Comparison of ENCODE assay signal across 1 cellular context in genomic region chr14:49861923-49862673, GRCh38.
TF ChIP-seq lines count a peak whose summit lies in the region.

No MANE protein-coding gene starts in this region.

TF ChIP-seq in K562, 482 proteins besides CTCF, POLR2A, EP300 and RAD21 (continued from another document and continues in another):
- TF ChIP-seq SFPQ (IDR thresholded peaks at IDR 0.05; ENCODE audit: low read depth, low read length), result no peak
- TF ChIP-seq PRDM10 (IDR thresholded peaks at IDR 0.05; ENCODE audit: partially characterized antibody), result peak; percentile 13
- TF ChIP-seq POLR2B (IDR thresholded peaks at IDR 0.05; ENCODE audit: low read depth, partially characterized antibody), result peak; percentile 45
- no peak for TF ChIP-seq ZNF316 (IDR thresholded peaks at IDR 0.05)
- 0 out of 2 replicates have a peak, but pooled peaks have one; percentile 62 for TF ChIP-seq XRCC3 (IDR thresholded peaks at IDR 0.05)
- no peak for TF ChIP-seq HBP1 (CRISPR knock-in tag; IDR thresholded peaks at IDR 0.05)
- peak; percentile 7 for TF ChIP-seq HDAC3 (IDR thresholded peaks at IDR 0.05; ENCODE audit: borderline replicate concordance, partially characterized antibody)
- peak; percentile 45; the same call in 1 of the 2 replicates for TF ChIP-seq PYGO2 (tag; IDR thresholded peaks at IDR 0.05)
- TF ChIP-seq MCM7 (IDR thresholded peaks at IDR 0.05), result 0 out of 4 replicates have a peak, but pooled peaks of 1 of the 2 experiments have one; percentile 36
- no peak for TF ChIP-seq ZBTB17 (CRISPR knock-in tag; IDR thresholded peaks at IDR 0.05)
- no peak for TF ChIP-seq CREM (IDR thresholded peaks at IDR 0.05; ENCODE audit: low read depth)
- TF ChIP-seq FOXM1 (IDR thresholded peaks at IDR 0.05; ENCODE audit: low read depth), result 0 out of 2 replicates have a peak, but pooled peaks have one; percentile 6
- no peak for TF ChIP-seq FOXM1 (CRISPR knock-in tag; IDR thresholded peaks at IDR 0.05; ENCODE audit: low read depth)
- no peak for TF ChIP-seq PTBP1 (IDR thresholded peaks at IDR 0.05; ENCODE audit: low read depth, low read length)
- TF ChIP-seq ZNF655 (CRISPR knock-in tag; IDR thresholded peaks at IDR 0.05), result no peak
- TF ChIP-seq TEAD4 (IDR thresholded peaks at IDR 0.05; ENCODE audit: low read length), result peak; percentile 30; the same call in 1 of the 2 replicates
- no peak for TF ChIP-seq TEAD4 (CRISPR knock-in tag; IDR thresholded peaks at IDR 0.05; ENCODE audit: borderline replicate concordance)
- no peak for TF ChIP-seq POLR2G (IDR thresholded peaks at IDR 0.05; ENCODE audit: low read depth, low read length)
- TF ChIP-seq CREB3L1 (IDR thresholded peaks at IDR 0.05; ENCODE audit: borderline replicate concordance, low read depth), result no peak; the same call in 1 of the 2 replicates
- TF ChIP-seq ZNF197 (CRISPR knock-in tag; IDR thresholded peaks at IDR 0.05; ENCODE audit: low read depth), result no peak
- TF ChIP-seq MAFK (IDR thresholded peaks at IDR 0.05; ENCODE audit: low read length), result no peak
- no peak for TF ChIP-seq KAT8 (IDR thresholded peaks at IDR 0.05; ENCODE audit: low read depth)
- TF ChIP-seq ZSCAN29 (IDR thresholded peaks at IDR 0.05), result no peak
- TF ChIP-seq E2F6 (IDR thresholded peaks at IDR 0.05; ENCODE audit: borderline replicate concordance in 1 of 2, extremely low read depth in 1 of 2, insufficient read depth in 1 of 2, insufficient read length in 1 of 2, low read depth in 1 of 2, low read length in 1 of 2, poor library complexity in 1 of 2, severe bottlenecking in 1 of 2), result peak in 1 of 2 experiments; percentile 1
- TF ChIP-seq SIN3A (IDR thresholded peaks at IDR 0.05; ENCODE audit: borderline replicate concordance in 2 of 2, control insufficient read depth in 1 of 2, low read depth in 2 of 2, low read length in 2 of 2), result peak in 1 of 2 experiments; percentile 12; a peak in 1 of 4 replicates
- TF ChIP-seq ADNP (tag; IDR thresholded peaks at IDR 0.05), result peak; percentile 96
- TF ChIP-seq KAT2B (IDR thresholded peaks at IDR 0.05; ENCODE audit: low read depth, low read length), result no peak
- TF ChIP-seq TBL1XR1 (IDR thresholded peaks at IDR 0.05; ENCODE audit: low read length in 2 of 2), result peak in 1 of 2 experiments; percentile 45; a peak in 1 of 4 replicates
- no peak for TF ChIP-seq HSF4 (CRISPR knock-in tag; IDR thresholded peaks at IDR 0.05; ENCODE audit: borderline replicate concordance)
- peak; percentile 87 for TF ChIP-seq TAF7 (tag; IDR thresholded peaks at IDR 0.05)
- TF ChIP-seq ZBTB11 (CRISPR knock-in tag; IDR thresholded peaks at IDR 0.05), result no peak
- TF ChIP-seq FOXK1 (CRISPR knock-in tag; IDR thresholded peaks at IDR 0.05; ENCODE audit: borderline replicate concordance), result no peak
- 0 out of 2 replicates have a peak, but pooled peaks have one; percentile 59 for TF ChIP-seq ZNF511 (CRISPR knock-in tag; IDR thresholded peaks at IDR 0.05)
- TF ChIP-seq ZNF263 (CRISPR knock-in tag; IDR thresholded peaks at IDR 0.05; ENCODE audit: borderline replicate concordance), result peak; percentile 50; the same call in 1 of the 2 replicates
- peak; percentile 52 for TF ChIP-seq FOSL1 (tag; conservative IDR thresholded peaks at IDR 0.05)
- TF ChIP-seq KDM5B (IDR thresholded peaks at IDR 0.05; ENCODE audit: insufficient replicate concordance, low read depth, low read length), result no peak
- no peak for TF ChIP-seq NCOA6 (IDR thresholded peaks at IDR 0.05)
- TF ChIP-seq ARID4B (CRISPR knock-in tag; IDR thresholded peaks at IDR 0.05), result 0 out of 2 replicates have a peak, but pooled peaks have one; percentile 49
- TF ChIP-seq NUFIP1 (IDR thresholded peaks at IDR 0.05; ENCODE audit: partially characterized antibody), result peak; percentile 78
- 0 out of 2 replicates have a peak, but pooled peaks have one; percentile 8 for TF ChIP-seq ARID2 (IDR thresholded peaks at IDR 0.05)
- TF ChIP-seq ZC3H8 (IDR thresholded peaks at IDR 0.05), result no peak
